ENCODE assay signal across 9 cellular contexts in the genomic region with DNA sequence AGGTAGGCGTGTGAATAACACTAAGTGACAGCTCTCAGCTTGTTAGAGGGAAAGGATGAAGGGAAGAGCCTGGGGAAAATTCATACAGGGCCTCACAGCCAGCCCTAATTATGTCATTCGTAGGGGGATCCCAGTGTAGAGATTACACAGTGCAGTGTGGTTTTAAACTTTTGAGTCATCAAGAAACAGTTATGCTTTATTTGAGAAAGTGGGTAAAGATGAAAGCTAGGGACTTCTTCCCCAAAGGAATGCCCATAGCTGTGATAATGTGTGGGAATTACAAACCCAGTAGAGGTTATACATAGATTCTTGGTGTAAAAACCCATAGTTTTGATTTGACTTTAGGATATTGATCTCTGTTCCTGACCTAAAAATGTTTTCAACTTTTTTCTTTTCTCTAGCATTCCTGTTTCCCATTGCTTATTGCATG. TPM values are rescaled to one million over a fixed set of nuclear protein-coding genes. Genes with fewer than 3 reads are reported as not detected.
DNase-seq lines count a peak whose midpoint lies in the region; ATAC-seq and TF ChIP-seq lines count a peak whose summit lies in the region.
"Had no signal": no experiment of that assay in that cellular context is flagged by ENCODE, and none has a peak within 500 bp of the region (broad histone marks: within the 10 kb centered on the region; RNA-seq: fewer than 3 reads in every experiment).

No MANE protein-coding gene starts in this region.

- no peaks in the 10 kb centered on the region for H3K27me3 ChIP-seq in smooth muscle cell (ENCODE audit: low read depth)

- no peaks in the 10 kb centered on the region for H3K27me3 Mint-ChIP-seq in activated T-cell treated with anti-CD3 and anti-CD28 coated beads, Interleukin-2, amount 50 U/mL, for 4 hours (ENCODE audit: low read depth)
- H3K27me3 Mint-ChIP-seq in nephron progenitor cell (ENCODE audit: low read depth, poor library complexity) = no peaks in the 10 kb centered on the region
- H3K27me3 Mint-ChIP-seq: CD4-positive, alpha-beta memory T cell had no signal

- TF ChIP-seq CTCF in smooth muscle cell (IDR thresholded peaks at IDR 0.05; ENCODE audit: borderline replicate concordance, insufficient read depth, poor library complexity, severe bottlenecking) (no peak), nephron progenitor cell (IDR thresholded peaks at IDR 0.05) (no peak)

- no peaks in the 10 kb centered on the region for H3K79me2 ChIP-seq in smooth muscle cell (ENCODE audit: low read depth)

- H3K9me3 ChIP-seq in smooth muscle cell (replicated peaks; ENCODE audit: low read depth) = no peaks in the 10 kb centered on the region

- WGBS in smooth muscle cell (ENCODE audit: low lambda C conversion rate) = 4% methylated on average over 2 of the region's 2 CpGs

- H3K4me3 ChIP-seq in smooth muscle cell = no peak overlapping the region

- peak overlapping the region; percentile 81 for H3K27ac ChIP-seq in smooth muscle cell (ENCODE audit: low read depth)

- no peak overlapping the region for H3K4me3 Mint-ChIP-seq in activated T-cell treated with anti-CD3 and anti-CD28 coated beads, Interleukin-2, amount 50 U/mL, for 4 hours
- H3K4me3 Mint-ChIP-seq in nephron progenitor cell = no peak overlapping the region

- peaks cover 29% of the 10 kb centered on the region for H3K36me3 Mint-ChIP-seq in activated T-cell treated with anti-CD3 and anti-CD28 coated beads, Interleukin-2, amount 50 U/mL, for 4 hours (ENCODE audit: insufficient read depth)
- H3K36me3 Mint-ChIP-seq in nephron progenitor cell (ENCODE audit: low read depth) = peaks cover 11% of the 10 kb centered on the region

- peak; percentile 35 to 36 for ATAC-seq in activated T-cell treated with anti-CD3 and anti-CD28 coated beads, Interleukin-2, amount 50 U/mL, for 4 hours
- ATAC-seq in HG03432 (IDR thresholded peaks at IDR 0.05; ENCODE audit: unreplicated experiment) = peak; percentile 28

- no peaks in the 10 kb centered on the region for H3K9me3 Mint-ChIP-seq in activated T-cell treated with anti-CD3 and anti-CD28 coated beads, Interleukin-2, amount 50 U/mL, for 4 hours
- H3K9me3 Mint-ChIP-seq in nephron progenitor cell = no peaks in the 10 kb centered on the region
- H3K9me3 Mint-ChIP-seq: CD4-positive, alpha-beta memory T cell had no signal

- H3K4me2 ChIP-seq in smooth muscle cell = peak overlapping the region; percentile 90

- peaks cover 41% of the 10 kb centered on the region for H3K4me1 Mint-ChIP-seq in activated T-cell treated with anti-CD3 and anti-CD28 coated beads, Interleukin-2, amount 50 U/mL, for 4 hours (ENCODE audit: low read depth)
- H3K4me1 Mint-ChIP-seq in nephron progenitor cell = peaks cover 45% of the 10 kb centered on the region

- H3K4me1 ChIP-seq in smooth muscle cell (ENCODE audit: low read depth) = peaks cover 18% of the 10 kb centered on the region

- H3K36me3 ChIP-seq in smooth muscle cell (ENCODE audit: low read depth) = no peaks in the 10 kb centered on the region

- no peak overlapping the region for H3K27ac Mint-ChIP-seq in nephron progenitor cell

- H3F3A ChIP-seq in smooth muscle cell (ENCODE audit: low read depth) = peaks cover 14% of the 10 kb centered on the region

- no peak overlapping the region for H3K9ac ChIP-seq in smooth muscle cell (ENCODE audit: low read depth)

- DNase-seq in activated T-cell treated with anti-CD3 and anti-CD28 coated beads, Interleukin-2, amount 50 U/mL, for 4 hours = peak; percentile 9
- DNase-seq in activated T-cell treated with anti-CD3 and anti-CD28 coated beads, Interleukin-2, amount 50 U/mL, for 48 hours = no peak
- peak; percentile 24 for DNase-seq in activated naive CD4-positive, alpha-beta T cell treated with anti-CD3 and anti-CD28 coated beads, Interleukin-2, amount 50 U/mL, for 16 hours
- no peak for DNase-seq in smooth muscle cell (lab: John Stamatoyannopoulos, UW; ENCODE audit: unreplicated experiment)
- DNase-seq in iPS-NIHi11 (ENCODE audit: low spot score) = no peak
- no peak for DNase-seq in nephron progenitor cell
- no peak for DNase-seq in stimulated activated CD4-positive, alpha-beta T cell treated with anti-CD3 and anti-CD28 coated beads, Interleukin-2, amount 100 ng/mL, for 24 hours

- H2AFZ ChIP-seq in smooth muscle cell (ENCODE audit: low read depth) = no peak overlapping the region

- H4K20me1 ChIP-seq in smooth muscle cell (ENCODE audit: low read depth) = no peaks in the 10 kb centered on the region

RNA-seq across cellular contexts. Expression of a gene that starts 1.9 kb away (rescaled TPM):
- total RNA-seq in activated T-cell treated with anti-CD3 and anti-CD28 coated beads, Interleukin-2, amount 50 U/mL, for 4 hours = 10 to 100 TPM; 59.8 to 62.4 (median 60.7) TPM
- total RNA-seq in smooth muscle cell = 4.9 and 16.2 TPM in 2 replicates
- polyA plus RNA-seq in smooth muscle cell = 8.2 and 8.8 TPM in 2 replicates

RNA-seq across cellular contexts. Expression of a gene that starts 59.5 kb away (rescaled TPM):
- total RNA-seq in activated T-cell treated with anti-CD3 and anti-CD28 coated beads, Interleukin-2, amount 50 U/mL, for 4 hours = under 1 TPM; 0.15 to 0.33 (median 0.21) TPM
- total RNA-seq in smooth muscle cell = 3.5 and 4.4 TPM in 2 replicates
- 4.6 and 6.4 TPM in 2 replicates for polyA plus RNA-seq in smooth muscle cell

Comparison
In these comparisons a context has a peak if more than half of its experiments do, and no peak if none do; other contexts are left out.
1. DNase-seq: peak in activated T-cell treated with anti-CD3 and anti-CD28 coated beads, Interleukin-2, amount 50 U/mL, for 4 hours (single experiment) and activated naive CD4-positive, alpha-beta T cell treated with anti-CD3 and anti-CD28 coated beads, Interleukin-2, amount 50 U/mL, for 16 hours (single experiment); none in activated T-cell treated with anti-CD3 and anti-CD28 coated beads, Interleukin-2, amount 50 U/mL, for 48 hours (0 of 2), smooth muscle cell (single experiment), iPS-NIHi11 (single experiment), nephron progenitor cell (single experiment) and stimulated activated CD4-positive, alpha-beta T cell treated with anti-CD3 and anti-CD28 coated beads, Interleukin-2, amount 100 ng/mL, for 24 hours (0 of 2).